16 cellular contexts compared by ENCODE assay signal in the genomic region with DNA sequence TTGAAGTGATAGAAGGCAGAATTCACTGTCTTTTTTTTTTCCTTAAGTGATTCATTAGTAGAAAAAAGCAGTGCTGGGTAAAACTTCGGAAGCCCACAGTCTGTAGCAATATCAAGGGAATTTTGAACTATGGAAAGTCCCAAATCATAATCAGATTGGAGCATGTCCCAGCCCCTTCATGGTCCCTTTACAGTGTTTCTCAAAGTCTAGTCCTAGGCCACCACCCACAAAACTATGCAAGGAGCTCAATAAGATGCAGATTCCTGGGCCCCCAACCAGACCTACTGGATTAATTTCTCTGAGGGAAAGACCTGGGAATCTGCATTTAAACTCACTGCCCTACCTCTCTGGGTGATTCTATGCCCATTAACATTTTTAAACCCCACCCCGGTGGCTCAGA. TPM values are rescaled to one million over a fixed set of nuclear protein-coding genes. Genes with fewer than 3 reads are reported as not detected.
A peak's percentile ranks its signal among the peaks of the same experiment; 100 is the strongest.
DNase-seq lines count a peak whose midpoint lies in the region; ATAC-seq and TF ChIP-seq lines count a peak whose summit lies in the region.
"Had no signal": no experiment of that assay in that cellular context is flagged by ENCODE, and none has a peak within 500 bp of the region (broad histone marks: within the 10 kb centered on the region; RNA-seq: fewer than 3 reads in every experiment).

No MANE protein-coding gene starts in this region.

- intact Hi-C loops in right cardiac atrium (cut with DNase I) (no loop called here), left ventricle myocardium superior (cut with micrococcal nuclease) (no loop called here), natural killer cell (cut with micrococcal nuclease) (no loop called here)

- TF ChIP-seq CTCF in endothelial cell (IDR thresholded peaks at IDR 0.05; ENCODE audit: unreplicated experiment) (no peak), natural killer cell (IDR thresholded peaks at IDR 0.05) (no peak), foreskin keratinocyte (conservative IDR thresholded peaks at IDR 0.05) (no peak)

- H3K4me1 ChIP-seq in right cardiac atrium (ENCODE audit: control insufficient read depth, insufficient read depth, low read length) (peaks cover 35% of the 10 kb centered on the region), foreskin keratinocyte (peaks cover 15% of the 10 kb centered on the region)

- DNase-seq in right cardiac atrium (no peak), left ventricle myocardium superior (no peak), endothelial cell (ENCODE audit: low spot score) (no peak), natural killer cell (no peak), foreskin keratinocyte (no peak), HEK293T (ENCODE audit: extremely low spot score) (no peak)
- no peak for DNase-seq in stimulated activated naive CD4-positive, alpha-beta T cell (lab: John Stamatoyannopoulos, UW)
- DNase-seq: activated CD4-positive, alpha-beta memory T cell treated with anti-CD3 and anti-CD28 coated beads, Interleukin-2, amount 10 ng/mL, durations not matched to agents 7 days and 5 days; GDM1; NCI-H1105 treated with DMSO at 0.1 percent for 48 hours; NK-92 treated with Interleukin-12 subunit alpha and Interleukin-12 subunit beta, amount 100 ng/mL, for 24 hours; stimulated activated naive CD8-positive, alpha-beta T cell treated with anti-CD3 and anti-CD28 coated beads, Interleukin-15, Interleukin-2, amounts not matched to agents 100 U/mL and 50 U/mL, for 24 hours had no signal

- H3K9me3 Mint-ChIP-seq in endothelial cell (ENCODE audit: unreplicated experiment) = no peaks in the 10 kb centered on the region
- H3K9me3 Mint-ChIP-seq in natural killer cell = no peaks in the 10 kb centered on the region
- H3K9me3 Mint-ChIP-seq: activated CD4-positive, alpha-beta memory T cell treated with anti-CD3 and anti-CD28 coated beads, Interleukin-2, amount 10 ng/mL, durations not matched to agents 7 days and 5 days; activated naive CD4-positive, alpha-beta T cell treated with anti-CD3 and anti-CD28 coated beads, Interleukin-2, amount 50 U/mL, for 24 hours; neural progenitor cell; T-helper 1 cell treated with Interleukin-12 subunit alpha and Interleukin-12 subunit beta and Interleukin-4 antibody, amounts not matched to agents 30 μg/mL and 1 μg/mL, for 36 hours had no signal

- H3K4me3 ChIP-seq in right cardiac atrium (ENCODE audit: low read length) = no peak overlapping the region
- H3K4me3 ChIP-seq: neural progenitor cell had no signal

- WGBS in right cardiac atrium = 50% methylated on average over 2 of the region's 2 CpGs

- H3K4me1 Mint-ChIP-seq in endothelial cell (ENCODE audit: unreplicated experiment) (peaks cover 45% of the 10 kb centered on the region), natural killer cell (peaks cover 81 to 82% of the 10 kb centered on the region in 2 donors)

- POLR2A ChIA-PET in HEK293T (lab: Yijun Ruan, JAX) = interaction anchor here (0.7 kb wide), 1 partner anchor 312 kb away, joined by 3 read pairs; no protein-coding TSS in a partner anchor

- CTCF ChIA-PET in HEK293T (lab: Yijun Ruan, JAX) = no interaction called here

- H3K36me3 Mint-ChIP-seq in endothelial cell (ENCODE audit: low read depth, unreplicated experiment) (no peaks in the 10 kb centered on the region), natural killer cell (peaks cover 7% of the 10 kb centered on the region)

- H3K27ac Mint-ChIP-seq in endothelial cell (ENCODE audit: unreplicated experiment) (peak overlapping the region; percentile 57), natural killer cell (peak overlapping the region; percentile 76 to 79)
- H3K27ac Mint-ChIP-seq: activated CD4-positive, alpha-beta memory T cell treated with anti-CD3 and anti-CD28 coated beads, Interleukin-2, amount 10 ng/mL, durations not matched to agents 7 days and 5 days; activated naive CD4-positive, alpha-beta T cell treated with anti-CD3 and anti-CD28 coated beads, Interleukin-2, amount 50 U/mL, for 24 hours; neural progenitor cell; T-helper 1 cell treated with Interleukin-12 subunit alpha and Interleukin-12 subunit beta and Interleukin-4 antibody, amounts not matched to agents 30 μg/mL and 1 μg/mL, for 36 hours had no signal

- ATAC-seq in right cardiac atrium (peak in 1 of 2 donors; percentile 19), left ventricle myocardium superior (no peak), natural killer cell (no peak), foreskin keratinocyte (no peak), GM18868 (IDR thresholded peaks at IDR 0.05; ENCODE audit: unreplicated experiment) (no peak)
- ATAC-seq: stimulated activated naive CD8-positive, alpha-beta T cell treated with anti-CD3 and anti-CD28 coated beads, Interleukin-15, Interleukin-2, amounts not matched to agents 100 U/mL and 50 U/mL, for 24 hours had no signal

- H3K27me3 ChIP-seq in right cardiac atrium (ENCODE audit: control insufficient read depth, insufficient read depth) = no peaks in the 10 kb centered on the region
- no peaks in the 10 kb centered on the region for H3K27me3 ChIP-seq in foreskin keratinocyte
- H3K27me3 ChIP-seq: neural progenitor cell had no signal

- H3K9me3 ChIP-seq in right cardiac atrium (ENCODE audit: control insufficient read depth, low read length) = no peaks in the 10 kb centered on the region

- H3K4me3 Mint-ChIP-seq in endothelial cell (ENCODE audit: unreplicated experiment) (no peak overlapping the region), natural killer cell (no peak overlapping the region)
- H3K4me3 Mint-ChIP-seq: activated CD4-positive, alpha-beta memory T cell treated with anti-CD3 and anti-CD28 coated beads, Interleukin-2, amount 10 ng/mL, durations not matched to agents 7 days and 5 days; activated naive CD4-positive, alpha-beta T cell treated with anti-CD3 and anti-CD28 coated beads, Interleukin-2, amount 50 U/mL, for 24 hours; neural progenitor cell; T-helper 1 cell treated with Interleukin-12 subunit alpha and Interleukin-12 subunit beta and Interleukin-4 antibody, amounts not matched to agents 30 μg/mL and 1 μg/mL, for 36 hours had no signal

- H3K27me3 Mint-ChIP-seq in endothelial cell (ENCODE audit: unreplicated experiment) (peaks cover 2% of the 10 kb centered on the region), natural killer cell (ENCODE audit: low read depth in 2 of 2) (no peaks in the 10 kb centered on the region)
- H3K27me3 Mint-ChIP-seq: activated CD4-positive, alpha-beta memory T cell treated with anti-CD3 and anti-CD28 coated beads, Interleukin-2, amount 10 ng/mL, durations not matched to agents 7 days and 5 days; activated naive CD4-positive, alpha-beta T cell treated with anti-CD3 and anti-CD28 coated beads, Interleukin-2, amount 50 U/mL, for 24 hours had no signal

- H3K27ac ChIP-seq in right cardiac atrium (ENCODE audit: low read length) (peak overlapping the region; percentile 48), foreskin keratinocyte (no peak overlapping the region)

TF ChIP-seq in HEK293T, 16 proteins besides CTCF, POLR2A, EP300 and RAD21:
- TF ChIP-seq TARDBP (IDR thresholded peaks at IDR 0.05) = no peak
- no peak for TF ChIP-seq BHLHE40 (IDR thresholded peaks at IDR 0.05; ENCODE audit: borderline replicate concordance)
- no peak for TF ChIP-seq LEF1 (IDR thresholded peaks at IDR 0.05; ENCODE audit: borderline replicate concordance)

RNA-seq across cellular contexts. Expression of a gene that starts 22.5 kb away (rescaled TPM):
- total RNA-seq in right cardiac atrium = 10 to 100 TPM; 21.8 to 38.0 (median 29.1) TPM
- polyA plus RNA-seq in right cardiac atrium = 20.9 TPM
- total RNA-seq in left ventricle myocardium superior = 31.1 TPM
- total RNA-seq in endothelial cell (ENCODE audit: unreplicated experiment) = 3.2 TPM
- 100 to 1,000 TPM; 106 to 110 (median 107) TPM for total RNA-seq in natural killer cell
- total RNA-seq in foreskin keratinocyte = 3.1 and 3.6 TPM in 2 replicates
- 1.1 and 1.2 TPM in 2 replicates for polyA plus RNA-seq in foreskin keratinocyte
